8 cellular contexts compared by ENCODE assay signal in genomic region chr12:121132601-121133481, GRCh38. TPM values are rescaled to one million over a fixed set of nuclear protein-coding genes. Genes with fewer than 3 reads are reported as not detected.
A peak's percentile ranks its signal among the peaks of the same experiment; 100 is the strongest.
DNase-seq lines count a peak whose midpoint lies in the region; ATAC-seq and TF ChIP-seq lines count a peak whose summit lies in the region.

P2RX7 (plus strand) TSS chr12:121132876; CDS start chr12:121132971, 95 bp downstream.

- POLR2A ChIA-PET in AG04450 (lab: Yijun Ruan, JAX): no interaction called here

- H3K4me3 ChIP-seq in AG04450 (ENCODE audit: low read depth, low read length) (peak within 1 kb of the TSS; percentile 62), skin epidermis (peak within 1 kb of the TSS; percentile 26 to 49 (median 36))

- CTCF ChIA-PET in AG04450 (lab: Charles Lee): no interaction called here

- ATAC-seq in HG03571 (IDR thresholded peaks at IDR 0.05; ENCODE audit: unreplicated experiment): no peak

- H3K27me3 ChIP-seq in AG04450 (ENCODE audit: control insufficient read depth, insufficient read depth, low read length): peaks cover 7% of the 10 kb centered on the region

- DNase-seq in AG04450 (ENCODE audit: low read depth, low spot score) (no peak), NCI-H146 treated with DMSO at 0.1 percent for 48 hours (lab: John Stamatoyannopoulos, UW; ENCODE audit: unreplicated experiment) (peak; percentile 40), UCSD-AML1 (lab: John Stamatoyannopoulos, UW; ENCODE audit: unreplicated experiment) (peak; percentile 73), cerebellar cortex (ENCODE audit: low spot score) (peak; percentile 89), inferior parietal cortex (ENCODE audit: extremely low spot score) (peak; percentile 94)

- TF ChIP-seq POLR2A in GM18951 (IDR thresholded peaks at IDR 0.05; ENCODE audit: extremely low read depth, insufficient read depth, insufficient read length): peak; percentile 49

- in situ Hi-C loops in GM18951 (cut with MboI; ENCODE audit: low sequenced_read_pairs, unreplicated experiment): no loop called here

- TF ChIP-seq CTCF in AG04450 (IDR thresholded peaks at IDR 0.05; ENCODE audit: low read depth, low read length): no peak

- no peaks in the 10 kb centered on the region for H3K9me3 ChIP-seq in AG04450 (ENCODE audit: control insufficient read depth, insufficient read depth, low read length)

- H3K27ac ChIP-seq in AG04450 (ENCODE audit: low read depth, low read length) (no peak within 1 kb of the TSS), skin epidermis (peak within 1 kb of the TSS in 20 of 21 experiments; percentile 0 to 93 (median 74))

RNA-seq across cellular contexts. Expression of gene P2RX7, which starts in this region (rescaled TPM):
- polyA plus RNA-seq in AG04450 (2011; rRNA removed): 0.48 and 0.50 TPM in 2 replicates
- 0.09 and 0.17 TPM in 2 replicates for polyA minus RNA-seq in AG04450 (2011; rRNA and poly(A)+ RNA removed)
